8 cellular contexts compared by ENCODE assay signal in genomic region chrX:115616943-115617563, GRCh38.
A peak's percentile ranks its signal among the peaks of the same experiment; 100 is the strongest.
DNase-seq lines count a peak whose midpoint lies in the region; ATAC-seq and TF ChIP-seq lines count a peak whose summit lies in the region.

No MANE protein-coding gene starts in this region.

- ATAC-seq in GM21423 (IDR thresholded peaks at IDR 0.05; ENCODE audit: unreplicated experiment) (peak; percentile 73), HG03575 (IDR thresholded peaks at IDR 0.05; ENCODE audit: extremely low read depth, insufficient number of reproducible peaks, low FRiP score, unreplicated experiment) (peak; percentile 97)
- ATAC-seq in stimulated activated naive CD8-positive, alpha-beta T cell treated with anti-CD3 and anti-CD28 coated beads, Interleukin-15, Interleukin-2, amounts not matched to agents 100 U/mL and 50 U/mL, for 24 hours: peak; percentile 63

- DNase-seq in DMS79 (lab: John Stamatoyannopoulos, UW) (peak; percentile 4), epithelial cell of esophagus (ENCODE audit: low read depth) (peak; percentile 73), caudate nucleus (lab: John Stamatoyannopoulos, UW) (no peak), NCI-H2196 treated with DMSO at 0.1 percent for 48 hours (lab: John Stamatoyannopoulos, UW; ENCODE audit: unreplicated experiment) (no peak), epidermal melanocyte (ENCODE audit: insufficient read length, low spot score) (no peak)
- DNase-seq in stimulated activated naive CD8-positive, alpha-beta T cell treated with anti-CD3 and anti-CD28 coated beads, Interleukin-15, Interleukin-2, amounts not matched to agents 100 U/mL and 50 U/mL, for 24 hours: no peak

- H3K27ac ChIP-seq in caudate nucleus (ENCODE audit: low read depth, low read length): no peak overlapping the region

- TF ChIP-seq CTCF in epithelial cell of esophagus (IDR thresholded peaks at IDR 0.05; ENCODE audit: insufficient read depth, low read depth, low read length, missing control alignments): no peak

- H3K4me3 ChIP-seq in epithelial cell of esophagus (ENCODE audit: low read length): no peak overlapping the region

Comparison
In these comparisons a context has a peak if more than half of its experiments do, and no peak if none do; other contexts are left out.
1. DNase-seq: peak in DMS79 (single experiment) and epithelial cell of esophagus (single experiment); none in stimulated activated naive CD8-positive, alpha-beta T cell treated with anti-CD3 and anti-CD28 coated beads, Interleukin-15, Interleukin-2, amounts not matched to agents 100 U/mL and 50 U/mL, for 24 hours (single experiment), caudate nucleus (0 of 61), NCI-H2196 treated with DMSO at 0.1 percent for 48 hours (single experiment) and epidermal melanocyte (single experiment).
2. Peak in every context shown above with its lines, with median percentiles within 50 percentile points of each other: ATAC-seq.